In the genomic region with DNA sequence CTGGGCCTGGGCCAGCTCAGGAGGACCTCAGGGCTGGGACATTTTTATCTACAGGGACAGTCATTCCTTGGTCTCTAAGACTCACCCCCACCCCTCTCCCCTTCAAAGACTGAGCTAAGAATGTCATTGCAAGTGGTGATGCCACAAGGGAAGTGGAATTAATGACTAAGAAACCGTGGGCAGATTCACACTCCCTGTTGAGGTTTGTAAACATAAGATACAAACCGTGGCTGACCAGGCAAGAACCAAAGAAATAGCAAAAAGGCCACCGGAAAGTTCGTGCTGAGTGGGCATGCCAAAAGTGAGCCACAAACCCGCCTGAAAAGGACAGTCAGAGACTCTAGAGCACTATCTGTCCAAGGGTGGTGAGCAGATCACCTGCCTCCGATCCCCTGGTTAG, we compare ENCODE assay signal across 8 cellular contexts. TPM values are rescaled to one million over a fixed set of nuclear protein-coding genes. Genes with fewer than 3 reads are reported as not detected.
DNase-seq lines count a peak whose midpoint lies in the region; ATAC-seq lines count a peak whose summit lies in the region.

No MANE protein-coding gene starts in this region.

- H3K36me3 ChIP-seq in endocrine pancreas (ENCODE audit: control insufficient read depth, insufficient read depth, low read length) = no peaks in the 10 kb centered on the region
- H3K36me3 ChIP-seq in skeletal muscle tissue (ENCODE audit: control insufficient read depth in 3 of 3, insufficient read depth in 3 of 3, low read length in 3 of 3) = no peaks in the 10 kb centered on the region

- ATAC-seq in GM18867 (IDR thresholded peaks at IDR 0.05; ENCODE audit: unreplicated experiment) (peak; percentile 42), HG03460 (IDR thresholded peaks at IDR 0.05; ENCODE audit: unreplicated experiment) (no peak)

- peak overlapping the region; percentile 72 for H3K27ac ChIP-seq in skeletal muscle tissue (ENCODE audit: low read depth, low read length)

- peak overlapping the region; percentile 7 for H3K9ac ChIP-seq in endocrine pancreas (ENCODE audit: control insufficient read depth, insufficient read depth, low read length)
- peak overlapping the region in 2 of 3 donors; percentile 39 to 40 for H3K9ac ChIP-seq in skeletal muscle tissue (ENCODE audit: low read depth in 1 of 3, low read length in 3 of 3)

- H3K27me3 ChIP-seq in endocrine pancreas (ENCODE audit: control insufficient read depth, insufficient read depth, low read length) = no peaks in the 10 kb centered on the region
- no peaks in the 10 kb centered on the region for H3K27me3 ChIP-seq in skeletal muscle tissue (ENCODE audit: control insufficient read depth in 3 of 3, insufficient read depth in 3 of 3, low read length in 3 of 3)

- H3K9me3 ChIP-seq in endocrine pancreas (ENCODE audit: control insufficient read depth, low read length) = no peaks in the 10 kb centered on the region
- H3K9me3 ChIP-seq in skeletal muscle tissue (ENCODE audit: control insufficient read depth in 3 of 3, low read length in 3 of 3) = no peaks in the 10 kb centered on the region

- H3K4me3 ChIP-seq in endocrine pancreas (ENCODE audit: control insufficient read depth, insufficient read depth, low read length) (no peak overlapping the region), skeletal muscle tissue (ENCODE audit: low read length in 3 of 3) (peak overlapping the region in 1 of 3 donors; percentile 35)

- H3K4me1 ChIP-seq in endocrine pancreas (ENCODE audit: control insufficient read depth, insufficient read depth, low read length) = peaks cover 8% of the 10 kb centered on the region
- H3K4me1 ChIP-seq in skeletal muscle tissue (ENCODE audit: control insufficient read depth in 3 of 3, insufficient read depth in 3 of 3, low read length in 3 of 3) = peaks cover 50 to 76% (median 64%) of the 10 kb centered on the region in 3 donors

- DNase-seq in NOMO-1 treated with dmso at 0.1 percent for 144 hours (lab: John Stamatoyannopoulos, UW; ENCODE audit: unreplicated experiment) (peak; percentile 21), NCI-H146 (lab: John Stamatoyannopoulos, UW) (no peak), NCI-H1930 (lab: John Stamatoyannopoulos, UW) (no peak), NCI-H1092 treated with DMSO at 0.1 percent for 48 hours (lab: John Stamatoyannopoulos, UW) (no peak)

RNA-seq across cellular contexts. Expression of a gene that starts 25.7 kb away (rescaled TPM):
- 9.4 TPM for total RNA-seq in skeletal muscle tissue
